Comparison of ENCODE assay signal across 1 cellular context in the genomic region with DNA sequence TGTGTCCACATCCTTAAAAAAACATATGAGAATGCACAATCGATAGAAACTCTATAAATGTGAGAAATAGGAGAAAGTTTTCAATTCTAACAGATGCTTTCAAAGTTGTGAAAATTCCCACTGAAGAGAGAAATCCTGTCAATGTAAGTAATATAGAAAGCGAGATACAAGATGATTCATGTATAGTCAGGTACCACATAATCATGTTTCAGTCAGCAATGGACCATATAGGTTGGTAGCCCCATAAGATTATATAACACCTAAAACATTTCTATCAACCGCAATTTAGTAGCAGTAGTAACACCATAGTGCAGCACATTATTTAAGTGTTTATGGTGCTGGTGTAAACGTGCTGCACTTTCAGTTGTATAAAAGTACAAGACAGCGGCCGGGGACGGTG.
TF ChIP-seq lines count a peak whose summit lies in the region.

No MANE protein-coding gene starts in this region.

TF ChIP-seq in HepG2, 621 proteins besides CTCF, POLR2A, EP300 and RAD21:
- TF ChIP-seq ZC3H13 (CRISPR knock-in tag; IDR thresholded peaks at IDR 0.05), result 0 out of 2 replicates have a peak, but pooled peaks have one; percentile 36
- TF ChIP-seq, protein P1, sequence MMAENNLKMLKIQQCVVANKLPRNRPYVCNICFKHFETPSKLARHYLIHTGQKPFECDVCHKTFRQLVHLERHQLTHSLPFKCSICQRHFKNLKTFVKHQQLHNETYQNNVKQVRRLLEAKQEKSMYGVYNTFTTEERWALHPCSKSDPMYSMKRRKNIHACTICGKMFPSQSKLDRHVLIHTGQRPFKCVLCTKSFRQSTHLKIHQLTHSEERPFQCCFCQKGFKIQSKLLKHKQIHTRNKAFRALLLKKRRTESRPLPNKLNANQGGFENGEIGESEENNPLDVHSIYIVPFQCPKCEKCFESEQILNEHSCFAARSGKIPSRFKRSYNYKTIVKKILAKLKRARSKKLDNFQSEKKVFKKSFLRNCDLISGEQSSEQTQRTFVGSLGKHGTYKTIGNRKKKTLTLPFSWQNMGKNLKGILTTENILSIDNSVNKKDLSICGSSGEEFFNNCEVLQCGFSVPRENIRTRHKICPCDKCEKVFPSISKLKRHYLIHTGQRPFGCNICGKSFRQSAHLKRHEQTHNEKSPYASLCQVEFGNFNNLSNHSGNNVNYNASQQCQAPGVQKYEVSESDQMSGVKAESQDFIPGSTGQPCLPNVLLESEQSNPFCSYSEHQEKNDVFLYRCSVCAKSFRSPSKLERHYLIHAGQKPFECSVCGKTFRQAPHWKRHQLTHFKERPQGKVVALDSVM (CRISPR knock-in tag; IDR thresholded peaks at IDR 0.05), result no peak
